In the genomic region with DNA sequence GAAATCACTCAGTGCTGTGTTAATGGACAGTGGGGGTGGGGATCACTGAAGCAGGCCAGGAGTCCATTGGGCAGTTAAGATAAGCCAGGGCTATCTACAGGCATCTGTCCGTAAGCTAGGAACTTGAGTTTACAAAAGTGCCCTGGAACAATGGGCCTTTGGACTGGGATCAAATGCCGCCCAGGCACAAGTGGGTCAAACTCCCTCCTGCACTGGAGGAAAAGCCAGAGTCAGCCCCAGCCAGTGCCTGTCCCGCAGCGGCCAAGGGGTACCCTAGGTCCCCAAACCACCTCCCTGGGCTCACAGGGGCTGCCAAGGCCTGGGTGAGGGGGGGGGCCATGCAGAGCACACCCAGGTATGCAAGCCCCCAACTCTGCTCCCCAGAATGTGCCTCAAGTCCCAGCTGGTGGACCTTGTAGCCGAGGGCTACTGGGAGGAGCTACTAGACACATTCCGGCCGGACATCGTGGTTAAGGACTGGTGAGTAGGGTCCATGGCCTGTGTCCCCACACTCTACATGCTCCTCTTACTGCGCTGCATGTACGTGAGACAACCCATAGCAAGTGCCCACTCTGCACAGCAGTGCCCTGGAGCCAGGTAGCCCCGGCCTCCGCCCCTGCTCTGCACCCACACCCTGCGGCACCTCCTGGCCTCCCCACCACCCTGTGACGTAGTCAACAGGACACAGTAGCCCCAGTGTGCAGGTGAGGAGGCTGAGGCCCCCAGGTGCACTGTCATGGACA, we compare ENCODE assay signal across 18 cellular contexts. TPM values are rescaled to one million over a fixed set of nuclear protein-coding genes. Genes with fewer than 3 reads are reported as not detected.
A peak's percentile ranks its signal among the peaks of the same experiment; 100 is the strongest.
DNase-seq lines count a peak whose midpoint lies in the region; ATAC-seq and TF ChIP-seq lines count a peak whose summit lies in the region.
"Had no signal": no experiment of that assay in that cellular context is flagged by ENCODE, and none has a peak within 500 bp of the region (broad histone marks: within the 10 kb centered on the region; RNA-seq: fewer than 3 reads in every experiment).

No MANE protein-coding gene starts in this region.

- H3K4me1 Mint-ChIP-seq in activated naive CD4-positive, alpha-beta T cell treated with anti-CD3 and anti-CD28 coated beads for 36 hours (ENCODE audit: low read depth): peaks cover 6% of the 10 kb centered on the region

- H3K36me3 ChIP-seq in left ventricle myocardium inferior: peaks cover 45% of the 10 kb centered on the region
- H3K36me3 ChIP-seq in left lung: peaks cover 0 to 77% of the 10 kb centered on the region in 2 donors

- no peak for DNase-seq in right cardiac atrium
- DNase-seq in left ventricle myocardium inferior: no peak
- no peak for DNase-seq in left lung
- no peak for DNase-seq in activated naive CD4-positive, alpha-beta T cell treated with anti-CD3 and anti-CD28 coated beads for 36 hours
- no peak for DNase-seq in coronary artery (ENCODE audit: low spot score)
- DNase-seq: activated T-cell treated with anti-CD3 and anti-CD28 coated beads, Interleukin-2, amount 50 U/mL, for 48 hours; mesenchymal stem cell; naive thymus-derived CD4-positive, alpha-beta T cell; NCI-H187; PC-9; stimulated activated CD4-positive, alpha-beta T cell treated with anti-CD3 and anti-CD28 coated beads, Interleukin-2, amount 100 ng/mL, for 24 hours; T-helper 2 cell had no signal

- ATAC-seq in right cardiac atrium (peak; percentile 29 to 32), left lung (peak; percentile 35), HG03139 (IDR thresholded peaks at IDR 0.05; ENCODE audit: unreplicated experiment) (no peak)
- ATAC-seq: naive thymus-derived CD4-positive, alpha-beta T cell had no signal

- no peak overlapping the region for H3K27ac Mint-ChIP-seq in activated naive CD4-positive, alpha-beta T cell treated with anti-CD3 and anti-CD28 coated beads for 36 hours
- H3K27ac Mint-ChIP-seq: activated naive CD4-positive, alpha-beta T cell treated with anti-CD3 and anti-CD28 coated beads, Interleukin-2, amount 50 U/mL, for 24 hours; naive thymus-derived CD4-positive, alpha-beta T cell had no signal

- no peaks in the 10 kb centered on the region for H3K27me3 Mint-ChIP-seq in activated naive CD4-positive, alpha-beta T cell treated with anti-CD3 and anti-CD28 coated beads for 36 hours (ENCODE audit: low read depth)
- H3K27me3 Mint-ChIP-seq: activated naive CD4-positive, alpha-beta T cell treated with anti-CD3 and anti-CD28 coated beads, Interleukin-2, amount 50 U/mL, for 24 hours; naive thymus-derived CD4-positive, alpha-beta T cell had no signal

- H3K9me3 Mint-ChIP-seq in activated naive CD4-positive, alpha-beta T cell treated with anti-CD3 and anti-CD28 coated beads for 36 hours: no peaks in the 10 kb centered on the region
- H3K9me3 Mint-ChIP-seq: activated naive CD4-positive, alpha-beta T cell treated with anti-CD3 and anti-CD28 coated beads, Interleukin-2, amount 50 U/mL, for 24 hours; naive thymus-derived CD4-positive, alpha-beta T cell had no signal

- CTCF ChIA-PET in activated naive CD4-positive, alpha-beta T cell treated with anti-CD3 and anti-CD28 coated beads for 36 hours (lab: Charles Lee): no interaction called here

- peaks cover 13% of the 10 kb centered on the region for H3K36me3 Mint-ChIP-seq in activated naive CD4-positive, alpha-beta T cell treated with anti-CD3 and anti-CD28 coated beads for 36 hours (ENCODE audit: low read depth)

- WGBS in right cardiac atrium: 88% methylated on average over 14 of the region's 14 CpGs

- H3K4me3 ChIP-seq in right cardiac atrium (ENCODE audit: low read length) (no peak overlapping the region), left ventricle myocardium inferior (no peak overlapping the region), left lung (no peak overlapping the region), coronary artery (no peak overlapping the region)
- H3K4me3 ChIP-seq: BLaER1, pancreas, PC-9 had no signal

- H3K9me3 ChIP-seq in right cardiac atrium (ENCODE audit: control insufficient read depth, low read length) (no peaks in the 10 kb centered on the region), left ventricle myocardium inferior (replicated peaks) (no peaks in the 10 kb centered on the region), left lung (no peaks in the 10 kb centered on the region)
- H3K9me3 ChIP-seq: BLaER1, pancreas had no signal

- intact Hi-C loops in right cardiac atrium (cut with DNase I): no loop called here
- intact Hi-C loops in left ventricle myocardium inferior (cut with micrococcal nuclease): no loop called here
- intact Hi-C loops in left lung (cut with DNase I): no loop called here
- intact Hi-C loops in activated naive CD4-positive, alpha-beta T cell treated with anti-CD3 and anti-CD28 coated beads for 36 hours (cut with micrococcal nuclease): no loop called here

- H3K4me3 Mint-ChIP-seq in activated naive CD4-positive, alpha-beta T cell treated with anti-CD3 and anti-CD28 coated beads for 36 hours: no peak overlapping the region
- H3K4me3 Mint-ChIP-seq: activated naive CD4-positive, alpha-beta T cell treated with anti-CD3 and anti-CD28 coated beads, Interleukin-2, amount 50 U/mL, for 24 hours; naive thymus-derived CD4-positive, alpha-beta T cell had no signal

- no peaks in the 10 kb centered on the region for H3K4me1 ChIP-seq in right cardiac atrium (ENCODE audit: control insufficient read depth, insufficient read depth, low read length)
- H3K4me1 ChIP-seq in left ventricle myocardium inferior: peaks cover 4% of the 10 kb centered on the region
- peaks cover 2 to 20% of the 10 kb centered on the region in 2 donors for H3K4me1 ChIP-seq in left lung

- no peaks in the 10 kb centered on the region for H3K27me3 ChIP-seq in right cardiac atrium (ENCODE audit: control insufficient read depth, insufficient read depth)
- no peaks in the 10 kb centered on the region for H3K27me3 ChIP-seq in left ventricle myocardium inferior (ENCODE audit: low read depth)
- no peaks in the 10 kb centered on the region for H3K27me3 ChIP-seq in left lung
- H3K27me3 ChIP-seq: BLaER1, pancreas had no signal

- H3K27ac ChIP-seq in right cardiac atrium (ENCODE audit: low read length) (no peak overlapping the region), left ventricle myocardium inferior (replicated peaks) (no peak overlapping the region), left lung (peak overlapping the region in 1 of 2 donors; percentile 28), coronary artery (no peak overlapping the region)
- H3K27ac ChIP-seq: BLaER1, KMS-11, pancreas, PC-9 had no signal

- no peak for TF ChIP-seq CTCF in left ventricle myocardium inferior (IDR thresholded peaks at IDR 0.05; ENCODE audit: borderline replicate concordance)
- no peak for TF ChIP-seq CTCF in left lung (IDR thresholded peaks at IDR 0.05)
- TF ChIP-seq CTCF in coronary artery (IDR thresholded peaks at IDR 0.05): no peak

RNA-seq across cellular contexts. Expression of gene FBXO6, which starts 7.7 kb away (rescaled TPM):
- total RNA-seq in right cardiac atrium (1 to 10 TPM; 4.5 to 7.9 (median 5.9) TPM), left ventricle myocardium inferior (10.3 TPM), left lung (10 to 100 TPM; 13.4 to 15.2 TPM)
- polyA plus RNA-seq in right cardiac atrium: 9.9 TPM
- 10 to 100 TPM; 20.0 to 20.6 TPM for total RNA-seq in activated naive CD4-positive, alpha-beta T cell treated with anti-CD3 and anti-CD28 coated beads for 36 hours

RNA-seq across cellular contexts. Expression of gene MAD2L2, which starts 9.2 kb away (rescaled TPM):
- total RNA-seq in right cardiac atrium (10 to 100 TPM; 15.5 to 20.3 (median 16.7) TPM), left ventricle myocardium inferior (17.2 TPM), left lung (10 to 100 TPM; 25.7 to 28.0 TPM)
- 22.8 TPM for polyA plus RNA-seq in right cardiac atrium
- 10 to 100 TPM; 86.7 to 88.3 TPM for total RNA-seq in activated naive CD4-positive, alpha-beta T cell treated with anti-CD3 and anti-CD28 coated beads for 36 hours

RNA-seq across cellular contexts. Expression of gene FBXO44, which starts 17.0 kb away (rescaled TPM):
- total RNA-seq in right cardiac atrium (10 to 100 TPM; 18.5 to 30.1 (median 24.8) TPM), left ventricle myocardium inferior (20.2 TPM), left lung (10 to 100 TPM; 13.8 to 21.1 TPM)
- 25.1 TPM for polyA plus RNA-seq in right cardiac atrium
- total RNA-seq in activated naive CD4-positive, alpha-beta T cell treated with anti-CD3 and anti-CD28 coated beads for 36 hours: 10 to 100 TPM; 21.6 to 23.6 TPM

RNA-seq across cellular contexts. Expression of gene FBXO2, which starts 17.5 kb away (rescaled TPM):
- total RNA-seq in right cardiac atrium (10 to 100 TPM in 1 of 4 donors, 1 to 10 TPM in 3; 5.4 to 10.6 (median 6.5) TPM), left ventricle myocardium inferior (1.9 TPM), left lung (10 to 100 TPM in 1 of 2 donors, 1 to 10 TPM in 1; 8.0 to 12.7 TPM)
- polyA plus RNA-seq in right cardiac atrium: 14.0 TPM
- 1 to 10 TPM in 1 of 2 experiments, under 1 TPM in 1; 0.77 to 1.1 TPM for total RNA-seq in activated naive CD4-positive, alpha-beta T cell treated with anti-CD3 and anti-CD28 coated beads for 36 hours
- total RNA-seq: A673 had no signal

RNA-seq across cellular contexts. Expression of gene DRAXIN, which starts 19.8 kb away (rescaled TPM):
- total RNA-seq in right cardiac atrium (under 1 TPM in 3 of 4 donors, not detected in 1; 0.03 to 0.08 (median 0.03) TPM), left ventricle myocardium inferior (0.05 TPM), left lung (under 1 TPM; 0.10 to 0.61 TPM)
- 0.02 TPM for polyA plus RNA-seq in right cardiac atrium
- under 1 TPM; 0.26 to 0.30 TPM for total RNA-seq in activated naive CD4-positive, alpha-beta T cell treated with anti-CD3 and anti-CD28 coated beads for 36 hours
- total RNA-seq: PC-9 had no signal
